ENCODE assay signal across 1 cellular context in the genomic region with DNA sequence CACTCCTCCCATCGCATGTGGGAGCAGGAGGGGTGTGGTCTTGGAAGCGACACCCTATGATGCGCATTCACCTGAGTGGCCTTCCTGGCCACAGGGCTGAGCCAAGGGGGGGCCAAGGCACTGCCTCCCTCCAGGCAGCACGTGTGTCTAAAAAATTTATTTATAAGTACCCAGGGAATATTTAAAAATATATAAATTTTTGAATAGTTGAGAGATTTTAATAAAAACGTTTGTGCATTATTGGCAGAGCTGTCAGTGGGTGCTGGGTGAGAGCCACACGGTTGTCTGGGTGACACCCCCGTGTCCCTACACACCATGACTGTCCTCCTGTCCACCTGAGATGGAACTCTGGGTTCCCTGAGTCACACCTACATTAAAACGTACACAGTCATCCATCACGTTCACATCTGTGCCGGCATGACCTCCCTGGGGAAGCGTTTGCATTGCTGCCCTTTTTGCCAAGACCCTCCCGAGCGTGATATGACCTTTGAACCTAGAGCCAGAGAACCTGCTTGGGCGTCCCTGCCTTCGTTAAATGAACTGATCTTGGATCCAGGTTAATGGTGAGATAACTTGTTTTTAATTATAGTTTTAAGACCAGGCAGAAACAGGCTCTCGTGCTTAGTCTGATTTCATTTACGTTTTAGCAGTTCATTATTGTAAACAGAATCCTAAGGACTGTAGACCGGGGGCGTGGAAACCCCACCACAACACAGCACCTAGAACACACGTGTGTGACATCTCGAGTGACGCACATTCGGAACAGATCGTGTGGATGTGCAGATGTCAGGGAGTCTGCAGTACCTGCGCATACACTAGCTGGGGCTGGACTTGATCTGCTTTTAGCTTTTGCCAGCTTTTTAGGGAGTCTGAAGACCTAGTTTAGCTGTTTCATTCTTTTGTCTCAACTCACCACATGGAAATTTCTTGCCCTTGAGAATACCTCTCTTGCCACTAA.
TF ChIP-seq lines count a peak whose summit lies in the region.

No MANE protein-coding gene starts in this region.

TF ChIP-seq in GM23338, 12 proteins besides CTCF, POLR2A, EP300 and RAD21 (continued from another document):
- TF ChIP-seq, protein P1, sequence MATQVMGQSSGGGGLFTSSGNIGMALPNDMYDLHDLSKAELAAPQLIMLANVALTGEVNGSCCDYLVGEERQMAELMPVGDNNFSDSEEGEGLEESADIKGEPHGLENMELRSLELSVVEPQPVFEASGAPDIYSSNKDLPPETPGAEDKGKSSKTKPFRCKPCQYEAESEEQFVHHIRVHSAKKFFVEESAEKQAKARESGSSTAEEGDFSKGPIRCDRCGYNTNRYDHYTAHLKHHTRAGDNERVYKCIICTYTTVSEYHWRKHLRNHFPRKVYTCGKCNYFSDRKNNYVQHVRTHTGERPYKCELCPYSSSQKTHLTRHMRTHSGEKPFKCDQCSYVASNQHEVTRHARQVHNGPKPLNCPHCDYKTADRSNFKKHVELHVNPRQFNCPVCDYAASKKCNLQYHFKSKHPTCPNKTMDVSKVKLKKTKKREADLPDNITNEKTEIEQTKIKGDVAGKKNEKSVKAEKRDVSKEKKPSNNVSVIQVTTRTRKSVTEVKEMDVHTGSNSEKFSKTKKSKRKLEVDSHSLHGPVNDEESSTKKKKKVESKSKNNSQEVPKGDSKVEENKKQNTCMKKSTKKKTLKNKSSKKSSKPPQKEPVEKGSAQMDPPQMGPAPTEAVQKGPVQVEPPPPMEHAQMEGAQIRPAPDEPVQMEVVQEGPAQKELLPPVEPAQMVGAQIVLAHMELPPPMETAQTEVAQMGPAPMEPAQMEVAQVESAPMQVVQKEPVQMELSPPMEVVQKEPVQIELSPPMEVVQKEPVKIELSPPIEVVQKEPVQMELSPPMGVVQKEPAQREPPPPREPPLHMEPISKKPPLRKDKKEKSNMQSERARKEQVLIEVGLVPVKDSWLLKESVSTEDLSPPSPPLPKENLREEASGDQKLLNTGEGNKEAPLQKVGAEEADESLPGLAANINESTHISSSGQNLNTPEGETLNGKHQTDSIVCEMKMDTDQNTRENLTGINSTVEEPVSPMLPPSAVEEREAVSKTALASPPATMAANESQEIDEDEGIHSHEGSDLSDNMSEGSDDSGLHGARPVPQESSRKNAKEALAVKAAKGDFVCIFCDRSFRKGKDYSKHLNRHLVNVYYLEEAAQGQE (IDR thresholded peaks at IDR 0.05; ENCODE audit: unreplicated experiment), result no peak
- TF ChIP-seq EZH2phosphoT487 (IDR thresholded peaks at IDR 0.05; ENCODE audit: unreplicated experiment) (no peak), POLR2AphosphoS5 (IDR thresholded peaks at IDR 0.05; ENCODE audit: low read depth) (no peak), ZNF331 (CRISPR knock-in tag; IDR thresholded peaks at IDR 0.05; ENCODE audit: low read depth) (no peak), NANOG (IDR thresholded peaks at IDR 0.05; ENCODE audit: borderline replicate concordance) (no peak), JUNB (IDR thresholded peaks at IDR 0.05; ENCODE audit: unreplicated experiment) (no peak), STAT1 (IDR thresholded peaks at IDR 0.05; ENCODE audit: unreplicated experiment) (no peak), EZH2 (IDR thresholded peaks at IDR 0.05; ENCODE audit: low read depth, unreplicated experiment) (no peak), CREB1 (CRISPR knock-in tag; IDR thresholded peaks at IDR 0.05; ENCODE audit: low read depth) (no peak)
- TF ChIP-seq, protein P2, sequence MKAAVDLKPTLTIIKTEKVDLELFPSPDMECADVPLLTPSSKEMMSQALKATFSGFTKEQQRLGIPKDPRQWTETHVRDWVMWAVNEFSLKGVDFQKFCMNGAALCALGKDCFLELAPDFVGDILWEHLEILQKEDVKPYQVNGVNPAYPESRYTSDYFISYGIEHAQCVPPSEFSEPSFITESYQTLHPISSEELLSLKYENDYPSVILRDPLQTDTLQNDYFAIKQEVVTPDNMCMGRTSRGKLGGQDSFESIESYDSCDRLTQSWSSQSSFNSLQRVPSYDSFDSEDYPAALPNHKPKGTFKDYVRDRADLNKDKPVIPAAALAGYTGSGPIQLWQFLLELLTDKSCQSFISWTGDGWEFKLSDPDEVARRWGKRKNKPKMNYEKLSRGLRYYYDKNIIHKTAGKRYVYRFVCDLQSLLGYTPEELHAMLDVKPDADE (IDR thresholded peaks at IDR 0.05), result no peak
- TF ChIP-seq, protein P3, sequence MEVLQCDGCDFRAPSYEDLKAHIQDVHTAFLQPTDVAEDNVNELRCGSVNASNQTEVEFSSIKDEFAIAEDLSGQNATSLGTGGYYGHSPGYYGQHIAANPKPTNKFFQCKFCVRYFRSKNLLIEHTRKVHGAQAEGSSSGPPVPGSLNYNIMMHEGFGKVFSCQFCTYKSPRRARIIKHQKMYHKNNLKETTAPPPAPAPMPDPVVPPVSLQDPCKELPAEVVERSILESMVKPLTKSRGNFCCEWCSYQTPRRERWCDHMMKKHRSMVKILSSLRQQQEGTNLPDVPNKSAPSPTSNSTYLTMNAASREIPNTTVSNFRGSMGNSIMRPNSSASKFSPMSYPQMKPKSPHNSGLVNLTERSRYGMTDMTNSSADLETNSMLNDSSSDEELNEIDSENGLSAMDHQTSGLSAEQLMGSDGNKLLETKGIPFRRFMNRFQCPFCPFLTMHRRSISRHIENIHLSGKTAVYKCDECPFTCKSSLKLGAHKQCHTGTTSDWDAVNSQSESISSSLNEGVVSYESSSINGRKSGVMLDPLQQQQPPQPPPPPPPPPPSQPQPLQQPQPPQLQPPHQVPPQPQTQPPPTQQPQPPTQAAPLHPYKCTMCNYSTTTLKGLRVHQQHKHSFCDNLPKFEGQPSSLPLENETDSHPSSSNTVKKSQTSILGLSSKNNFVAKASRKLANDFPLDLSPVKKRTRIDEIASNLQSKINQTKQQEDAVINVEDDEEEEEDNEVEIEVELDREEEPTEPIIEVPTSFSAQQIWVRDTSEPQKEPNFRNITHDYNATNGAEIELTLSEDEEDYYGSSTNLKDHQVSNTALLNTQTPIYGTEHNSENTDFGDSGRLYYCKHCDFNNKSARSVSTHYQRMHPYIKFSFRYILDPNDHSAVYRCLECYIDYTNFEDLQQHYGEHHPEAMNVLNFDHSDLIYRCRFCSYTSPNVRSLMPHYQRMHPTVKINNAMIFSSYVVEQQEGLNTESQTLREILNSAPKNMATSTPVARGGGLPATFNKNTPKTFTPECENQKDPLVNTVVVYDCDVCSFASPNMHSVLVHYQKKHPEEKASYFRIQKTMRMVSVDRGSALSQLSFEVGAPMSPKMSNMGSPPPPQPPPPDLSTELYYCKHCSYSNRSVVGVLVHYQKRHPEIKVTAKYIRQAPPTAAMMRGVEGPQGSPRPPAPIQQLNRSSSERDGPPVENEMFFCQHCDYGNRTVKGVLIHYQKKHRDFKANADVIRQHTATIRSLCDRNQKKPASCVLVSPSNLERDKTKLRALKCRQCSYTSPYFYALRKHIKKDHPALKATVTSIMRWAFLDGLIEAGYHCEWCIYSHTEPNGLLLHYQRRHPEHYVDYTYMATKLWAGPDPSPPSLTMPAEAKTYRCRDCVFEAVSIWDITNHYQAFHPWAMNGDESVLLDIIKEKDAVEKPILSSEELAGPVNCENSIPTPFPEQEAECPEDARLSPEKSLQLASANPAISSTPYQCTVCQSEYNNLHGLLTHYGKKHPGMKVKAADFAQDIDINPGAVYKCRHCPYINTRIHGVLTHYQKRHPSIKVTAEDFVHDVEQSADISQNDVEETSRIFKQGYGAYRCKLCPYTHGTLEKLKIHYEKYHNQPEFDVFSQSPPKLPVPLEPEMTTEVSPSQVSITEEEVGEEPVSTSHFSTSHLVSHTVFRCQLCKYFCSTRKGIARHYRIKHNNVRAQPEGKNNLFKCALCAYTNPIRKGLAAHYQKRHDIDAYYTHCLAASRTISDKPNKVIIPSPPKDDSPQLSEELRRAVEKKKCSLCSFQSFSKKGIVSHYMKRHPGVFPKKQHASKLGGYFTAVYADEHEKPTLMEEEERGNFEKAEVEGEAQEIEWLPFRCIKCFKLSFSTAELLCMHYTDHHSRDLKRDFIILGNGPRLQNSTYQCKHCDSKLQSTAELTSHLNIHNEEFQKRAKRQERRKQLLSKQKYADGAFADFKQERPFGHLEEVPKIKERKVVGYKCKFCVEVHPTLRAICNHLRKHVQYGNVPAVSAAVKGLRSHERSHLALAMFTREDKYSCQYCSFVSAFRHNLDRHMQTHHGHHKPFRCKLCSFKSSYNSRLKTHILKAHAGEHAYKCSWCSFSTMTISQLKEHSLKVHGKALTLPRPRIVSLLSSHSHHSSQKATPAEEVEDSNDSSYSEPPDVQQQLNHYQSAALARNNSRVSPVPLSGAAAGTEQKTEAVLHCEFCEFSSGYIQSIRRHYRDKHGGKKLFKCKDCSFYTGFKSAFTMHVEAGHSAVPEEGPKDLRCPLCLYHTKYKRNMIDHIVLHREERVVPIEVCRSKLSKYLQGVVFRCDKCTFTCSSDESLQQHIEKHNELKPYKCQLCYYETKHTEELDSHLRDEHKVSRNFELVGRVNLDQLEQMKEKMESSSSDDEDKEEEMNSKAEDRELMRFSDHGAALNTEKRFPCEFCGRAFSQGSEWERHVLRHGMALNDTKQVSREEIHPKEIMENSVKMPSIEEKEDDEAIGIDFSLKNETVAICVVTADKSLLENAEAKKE (CRISPR knock-in tag; IDR thresholded peaks at IDR 0.05), result no peak
